Comparison of ENCODE assay signal across 18 cellular contexts in the genomic region with DNA sequence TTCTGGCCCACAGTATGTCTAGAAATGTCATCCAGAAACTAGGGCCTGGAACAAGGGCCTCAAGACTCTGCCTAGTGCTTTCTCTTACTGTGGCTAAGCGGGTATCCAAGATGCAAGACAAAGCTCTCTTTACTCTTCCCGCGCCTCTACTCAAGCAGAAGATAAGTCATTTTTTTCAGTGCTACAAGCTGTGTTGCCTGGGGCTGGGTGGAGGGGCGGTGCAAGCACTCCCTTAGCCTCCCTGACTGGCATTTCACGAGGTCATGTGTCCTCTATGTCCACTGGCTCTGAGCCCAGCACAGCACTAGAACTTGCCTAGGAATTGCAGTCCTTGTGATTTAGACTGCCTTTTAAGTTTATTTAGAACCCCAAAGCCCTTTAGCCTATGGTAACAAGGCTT.
DNase-seq lines count a peak whose midpoint lies in the region; ATAC-seq and TF ChIP-seq lines count a peak whose summit lies in the region.
"Had no signal": no experiment of that assay in that cellular context is flagged by ENCODE, and none has a peak within 500 bp of the region (broad histone marks: within the 10 kb centered on the region; RNA-seq: fewer than 3 reads in every experiment).

No MANE protein-coding gene starts in this region.

- H3K36me3 ChIP-seq in cardiac muscle cell (no peaks in the 10 kb centered on the region), right atrium auricular region (no peaks in the 10 kb centered on the region), left lung (no peaks in the 10 kb centered on the region)
- H3K36me3 ChIP-seq: SJCRH30, transverse colon had no signal

- H3K9me3 ChIP-seq in cardiac muscle cell (ENCODE audit: low read depth) = no peaks in the 10 kb centered on the region
- no peaks in the 10 kb centered on the region for H3K9me3 ChIP-seq in right atrium auricular region
- H3K9me3 ChIP-seq in left lung = peaks cover 0 to 8% of the 10 kb centered on the region in 2 donors
- H3K9me3 ChIP-seq: SJCRH30, transverse colon had no signal

- H3K27me3 ChIP-seq in cardiac muscle cell (no peaks in the 10 kb centered on the region), right atrium auricular region (no peaks in the 10 kb centered on the region), left lung (no peaks in the 10 kb centered on the region)
- H3K27me3 ChIP-seq: SJCRH30, transverse colon had no signal

- H3K4me3 ChIP-seq in cardiac muscle cell (no peak overlapping the region), right atrium auricular region (no peak overlapping the region), left lung (no peak overlapping the region)
- H3K4me3 ChIP-seq: SJCRH30, transverse colon had no signal

- TF ChIP-seq CTCF in cardiac muscle cell (IDR thresholded peaks at IDR 0.05; ENCODE audit: low read depth, low read length) (no peak), right atrium auricular region (IDR thresholded peaks at IDR 0.05) (no peak), left lung (IDR thresholded peaks at IDR 0.05) (no peak)

- H3K27ac ChIP-seq in cardiac muscle cell = no peak overlapping the region
- H3K27ac ChIP-seq in right atrium auricular region = no peak overlapping the region
- H3K27ac ChIP-seq in left lung = no peak overlapping the region
- H3K27ac ChIP-seq: SJCRH30, transverse colon had no signal

- H3K4me1 ChIP-seq in cardiac muscle cell (ENCODE audit: low read depth) (no peaks in the 10 kb centered on the region), right atrium auricular region (no peaks in the 10 kb centered on the region), left lung (no peaks in the 10 kb centered on the region)
- H3K4me1 ChIP-seq: SJCRH30, transverse colon had no signal

- DNase-seq in cardiac muscle cell (ENCODE audit: low read depth in 1 of 2, low spot score in 1 of 2) = peak; percentile 3 to 16
- no peak for DNase-seq in right atrium auricular region (ENCODE audit: low spot score)
- DNase-seq in epidermal melanocyte (ENCODE audit: insufficient read length, low spot score) = peak; percentile 22
- peak in 1 of 2 donors; percentile 28 for DNase-seq in left lung
- no peak for DNase-seq in MV-4-11 (lab: John Stamatoyannopoulos, UW)
- no peak for DNase-seq in stimulated activated CD4-positive, alpha-beta T cell treated with anti-CD3 and anti-CD28 coated beads, Interleukin-4, amount 100 ng/mL, for 1 hour
- no peak for DNase-seq in glomerular visceral epithelial cell (ENCODE audit: extremely low spot score)
- DNase-seq: activated B cell treated with CpG ODN at 0.5 μM for 24 hours; activated naive CD4-positive, alpha-beta T cell treated with anti-CD3 and anti-CD28 coated beads, Interleukin-2, amount 50 U/mL, for 16 hours; activated T-cell treated with anti-CD3 and anti-CD28 coated beads, Interleukin-2, amount 50 U/mL, for 48 hours; CD4-positive, alpha-beta T cell; cortex of kidney; mesendoderm; nephron progenitor cell; SJCRH30; stimulated activated naive CD4-positive, alpha-beta T cell; transverse colon had no signal

- intact Hi-C loops in left lung (cut with DNase I) = no loop called here

- ATAC-seq in left lung (peak; percentile 58), HG02981 (IDR thresholded peaks at IDR 0.05; ENCODE audit: unreplicated experiment) (no peak)

Comparison
In these comparisons a context has a peak if more than half of its experiments do, and no peak if none do; other contexts are left out.
1. DNase-seq: peak in cardiac muscle cell (2 of 2) and epidermal melanocyte (single experiment); none in right atrium auricular region (single experiment), MV-4-11 (single experiment), stimulated activated CD4-positive, alpha-beta T cell treated with anti-CD3 and anti-CD28 coated beads, Interleukin-4, amount 100 ng/mL, for 1 hour (single experiment) and glomerular visceral epithelial cell (single experiment).